In the genomic region with DNA sequence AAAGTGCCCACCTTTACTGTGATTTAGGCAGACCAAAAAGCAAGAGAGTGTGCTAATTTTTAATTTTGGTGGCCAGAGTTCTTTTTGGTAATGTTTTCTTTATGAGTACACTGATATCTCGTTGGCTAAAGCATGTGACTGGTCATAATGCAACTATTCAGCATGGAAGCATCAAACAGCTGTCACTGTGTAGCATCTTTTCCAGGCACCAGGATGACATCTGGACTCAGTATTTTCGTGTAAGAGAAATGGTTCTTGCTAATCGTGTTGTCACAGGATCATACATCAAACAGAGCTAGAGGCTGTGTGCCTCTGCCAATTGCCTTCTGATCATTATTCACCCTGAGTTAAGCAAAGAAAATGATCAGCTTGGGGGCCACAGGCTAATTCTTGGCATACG, we compare ENCODE assay signal across 20 cellular contexts.
DNase-seq lines count a peak whose midpoint lies in the region; ATAC-seq, FAIRE-seq and TF ChIP-seq lines count a peak whose summit lies in the region.
"Had no signal": no experiment of that assay in that cellular context is flagged by ENCODE, and none has a peak within 500 bp of the region (broad histone marks: within the 10 kb centered on the region; RNA-seq: fewer than 3 reads in every experiment).

No MANE protein-coding gene starts in this region.

- RAD21 ChIA-PET in GM12878 (lab: Charles Lee; ENCODE audit: unreplicated experiment), result interaction anchor here (0.8 kb wide), 1 partner anchor 230 kb away, joined by 3 read pairs; no protein-coding TSS in a partner anchor

- no peak for TF ChIP-seq POLR2A in GM12878 (IDR thresholded peaks at IDR 0.05; ENCODE audit: low read depth, low read length)

- no TSS peak for BruUV-seq in GM12878 (replicated peaks; lab: Mats Ljungman, UMichigan)

- H3K27me3 ChIP-seq in GM12878 (replicated peaks in 1 of 2; ENCODE audit: control insufficient read depth in 2 of 2, insufficient read depth in 2 of 2, low read length in 1 of 2) (no peaks in the 10 kb centered on the region), osteoblast (ENCODE audit: insufficient read depth, low read length) (no peaks in the 10 kb centered on the region)
- H3K27me3 ChIP-seq: ascending aorta, heart left ventricle, neutrophil had no signal

- H3K79me2 ChIP-seq in GM12878 (ENCODE audit: control insufficient read depth, insufficient read depth, low read length) (peaks cover 19% of the 10 kb centered on the region), osteoblast (ENCODE audit: insufficient read depth, low read length) (peaks cover 47% of the 10 kb centered on the region)

- 71% methylated on average over 4 of the region's 4 CpGs for WGBS in GM12878 (ENCODE audit: insufficient coverage, insufficient replicate concordance, low lambda C conversion rate, missing lambda C conversion rate)

- H3K27ac ChIP-seq in GM12878 (ENCODE audit: control insufficient read depth, insufficient read depth) (no peak overlapping the region), osteoblast (ENCODE audit: low read depth, low read length) (peak overlapping the region; percentile 59)
- H3K27ac ChIP-seq: ascending aorta, heart left ventricle, neutrophil, thoracic aorta had no signal

- no peak for TF ChIP-seq RAD21 in GM12878 (IDR thresholded peaks at IDR 0.05; ENCODE audit: insufficient read depth, low read depth, low read length)

- intact Hi-C loops in GM12878 (cut with micrococcal nuclease; ENCODE audit: unreplicated experiment), result no loop called here

- peaks cover 39% of the 10 kb centered on the region for H3K4me1 Mint-ChIP-seq in activated T-cell treated with anti-CD3 and anti-CD28 coated beads, Interleukin-2, amount 50 U/mL, for 4 hours (ENCODE audit: low read depth)

- peaks cover 17% of the 10 kb centered on the region for H3K36me3 Mint-ChIP-seq in activated T-cell treated with anti-CD3 and anti-CD28 coated beads, Interleukin-2, amount 50 U/mL, for 4 hours (ENCODE audit: insufficient read depth)

- no peak overlapping the region for H2AFZ ChIP-seq in GM12878 (ENCODE audit: control insufficient read depth, low read depth, low read length)
- no peak overlapping the region for H2AFZ ChIP-seq in osteoblast (ENCODE audit: low read length)

- FAIRE-seq in GM12878 (lab: Jason Lieb, UNC), result no peak
- FAIRE-seq: islet of Langerhans had no signal

- SMC1A ChIA-PET in GM12878 (lab: Charles Lee; ENCODE audit: uncharacterized antibody, unreplicated experiment), result interaction anchor here (0.8 to 1.9 kb wide), 5 partner anchors 9 to 29 kb away, joined by 3 to 5 read pairs (median 3); no protein-coding TSS in a partner anchor

- TF ChIP-seq CTCF in GM12878 (IDR thresholded peaks at IDR 0.05 in 2 of 3, conservative IDR thresholded peaks at IDR 0.05 in 1 of 3; ENCODE audit: control insufficient read depth in 2 of 3, extremely low read depth in 1 of 3, insufficient read depth in 1 of 3, low read depth in 3 of 3, low read length in 3 of 3), result no peak
- no peak for TF ChIP-seq CTCF in osteoblast (IDR thresholded peaks at IDR 0.05; ENCODE audit: extremely low read depth, low read depth, low read length)

- in situ Hi-C loops in GM12878 (cut with MboI), result no loop called here

- H3K4me1 ChIP-seq in GM12878 (ENCODE audit: control insufficient read depth, insufficient read depth, low read length) (peaks cover 4% of the 10 kb centered on the region; the same call in 1 of the 2 replicates), osteoblast (ENCODE audit: insufficient read depth, low read length) (peaks cover 55% of the 10 kb centered on the region)

- H3K9me3 Mint-ChIP-seq in activated T-cell treated with anti-CD3 and anti-CD28 coated beads, Interleukin-2, amount 50 U/mL, for 4 hours, result peaks cover 3% of the 10 kb centered on the region
- H3K9me3 Mint-ChIP-seq: T-helper 2 cell treated with Interferon-gamma antibody and Interleukin-4, amounts not matched to agents 5 μg/mL and 100 μg/mL, for 36 hours had no signal

- H3K36me3 ChIP-seq in GM12878 (ENCODE audit: control insufficient read depth in 2 of 2, insufficient read depth in 2 of 2, low read length in 1 of 2) (peaks cover 0 to 2% of the 10 kb centered on the region in 2 experiments; a peak in 2 of 4 replicates), osteoblast (ENCODE audit: insufficient read depth, low read length) (peaks cover 3% of the 10 kb centered on the region)
- H3K36me3 ChIP-seq: ascending aorta, heart left ventricle, neutrophil, thoracic aorta had no signal

- no peak overlapping the region for H3K9ac ChIP-seq in GM12878 (ENCODE audit: control insufficient read depth, insufficient read depth, low read length)

- no peaks in the 10 kb centered on the region; the same call in 2 of the 3 replicates for H3K9me3 ChIP-seq in GM12878 (replicated peaks; ENCODE audit: control insufficient read depth, insufficient read depth, low read length)
- H3K9me3 ChIP-seq in osteoblast (ENCODE audit: low read depth, low read length), result no peaks in the 10 kb centered on the region
- H3K9me3 ChIP-seq: ascending aorta, heart left ventricle, neutrophil, thoracic aorta had no signal

- no peak for TF ChIP-seq EP300 in GM12878 (IDR thresholded peaks at IDR 0.05; ENCODE audit: borderline replicate concordance in 1 of 2, control insufficient read depth in 1 of 2, low read depth in 2 of 2, low read length in 2 of 2)

- no peaks in the 10 kb centered on the region for H4K20me1 ChIP-seq in GM12878 (ENCODE audit: control insufficient read depth, insufficient read depth)
- H4K20me1 ChIP-seq in osteoblast (ENCODE audit: insufficient read depth, low read length), result peaks cover 39% of the 10 kb centered on the region

- no peak overlapping the region for H3K4me3 Mint-ChIP-seq in activated T-cell treated with anti-CD3 and anti-CD28 coated beads, Interleukin-2, amount 50 U/mL, for 4 hours
- H3K4me3 Mint-ChIP-seq: activated CD8-positive, alpha-beta memory T cell treated with anti-CD3 and anti-CD28 coated beads, Interleukin-2, amount 10 ng/mL, durations not matched to agents 7 days and 5 days; T-helper 2 cell treated with Interferon-gamma antibody and Interleukin-4, amounts not matched to agents 5 μg/mL and 100 μg/mL, for 36 hours had no signal

- H3K4me2 ChIP-seq in GM12878 (ENCODE audit: control insufficient read depth, insufficient read depth), result no peak overlapping the region
- peak overlapping the region; percentile 69 for H3K4me2 ChIP-seq in osteoblast (ENCODE audit: insufficient read depth, low read length)

- POLR2A ChIA-PET in GM12878 (lab: Charles Lee), result interaction anchor here (1.8 kb wide), 1 partner anchor 10 kb away, joined by 5 read pairs; no protein-coding TSS in a partner anchor

- peak; percentile 23 for DNase-seq in ELR (ENCODE audit: low read depth)
- peak; percentile 60 for DNase-seq in NCI-H2171 (lab: John Stamatoyannopoulos, UW)
- DNase-seq in GM12878 (ENCODE audit: low read depth, low spot score), result no peak
- DNase-seq in osteoblast (ENCODE audit: insufficient read length, low spot score, missing footprints), result peak; percentile 80
- DNase-seq in activated T-cell treated with anti-CD3 and anti-CD28 coated beads, Interleukin-2, amount 50 U/mL, for 4 hours, result no peak
- no peak for DNase-seq in stimulated activated CD4-positive, alpha-beta T cell treated with anti-CD3 and anti-CD28 coated beads, Interleukin-4, amount 100 ng/mL, for 1 hour
- no peak for DNase-seq in NOMO-1 (lab: John Stamatoyannopoulos, UW; ENCODE audit: unreplicated experiment in 2 of 2)
- DNase-seq: activated CD8-positive, alpha-beta memory T cell treated with anti-CD3 and anti-CD28 coated beads, Interleukin-2, amount 10 ng/mL, durations not matched to agents 7 days and 5 days; activated gamma-delta T cell; cortex of kidney; heart left ventricle; midbrain; right cardiac atrium; SIG-M5 had no signal

- CTCF ChIA-PET in GM12878 (lab: Yijun Ruan, JAX), result interaction anchor here (1.2 to 1.8 kb wide), 2 partner anchors 10 to 22 kb away, joined by 5 read pairs; no protein-coding TSS in a partner anchor

- ATAC-seq in GM12878 (peak; percentile 40), GM21737 (IDR thresholded peaks at IDR 0.05; ENCODE audit: unreplicated experiment) (no peak)
- no peak for ATAC-seq in activated T-cell treated with anti-CD3 and anti-CD28 coated beads, Interleukin-2, amount 50 U/mL, for 4 hours
- ATAC-seq: activated CD8-positive, alpha-beta memory T cell treated with anti-CD3 and anti-CD28 coated beads, Interleukin-2, amount 10 ng/mL, durations not matched to agents 7 days and 5 days had no signal

- H3K4me3 ChIP-seq in GM12878 (no peak overlapping the region), osteoblast (ENCODE audit: insufficient read depth, low read length) (no peak overlapping the region)
- H3K4me3 ChIP-seq: ascending aorta, heart left ventricle, thoracic aorta had no signal

- no peaks in the 10 kb centered on the region for H3K27me3 Mint-ChIP-seq in activated T-cell treated with anti-CD3 and anti-CD28 coated beads, Interleukin-2, amount 50 U/mL, for 4 hours (ENCODE audit: low read depth)
- H3K27me3 Mint-ChIP-seq: activated CD8-positive, alpha-beta memory T cell treated with anti-CD3 and anti-CD28 coated beads, Interleukin-2, amount 10 ng/mL, durations not matched to agents 7 days and 5 days had no signal

TF ChIP-seq in GM12878, 131 proteins besides CTCF, POLR2A, EP300 and RAD21 (continues in another document):
- TF ChIP-seq, protein P1, sequence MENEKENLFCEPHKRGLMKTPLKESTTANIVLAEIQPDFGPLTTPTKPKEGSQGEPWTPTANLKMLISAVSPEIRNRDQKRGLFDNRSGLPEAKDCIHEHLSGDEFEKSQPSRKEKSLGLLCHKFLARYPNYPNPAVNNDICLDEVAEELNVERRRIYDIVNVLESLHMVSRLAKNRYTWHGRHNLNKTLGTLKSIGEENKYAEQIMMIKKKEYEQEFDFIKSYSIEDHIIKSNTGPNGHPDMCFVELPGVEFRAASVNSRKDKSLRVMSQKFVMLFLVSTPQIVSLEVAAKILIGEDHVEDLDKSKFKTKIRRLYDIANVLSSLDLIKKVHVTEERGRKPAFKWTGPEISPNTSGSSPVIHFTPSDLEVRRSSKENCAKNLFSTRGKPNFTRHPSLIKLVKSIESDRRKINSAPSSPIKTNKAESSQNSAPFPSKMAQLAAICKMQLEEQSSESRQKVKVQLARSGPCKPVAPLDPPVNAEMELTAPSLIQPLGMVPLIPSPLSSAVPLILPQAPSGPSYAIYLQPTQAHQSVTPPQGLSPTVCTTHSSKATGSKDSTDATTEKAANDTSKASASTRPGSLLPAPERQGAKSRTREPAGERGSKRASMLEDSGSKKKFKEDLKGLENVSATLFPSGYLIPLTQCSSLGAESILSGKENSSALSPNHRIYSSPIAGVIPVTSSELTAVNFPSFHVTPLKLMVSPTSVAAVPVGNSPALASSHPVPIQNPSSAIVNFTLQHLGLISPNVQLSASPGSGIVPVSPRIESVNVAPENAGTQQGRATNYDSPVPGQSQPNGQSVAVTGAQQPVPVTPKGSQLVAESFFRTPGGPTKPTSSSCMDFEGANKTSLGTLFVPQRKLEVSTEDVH (IDR thresholded peaks at IDR 0.05; ENCODE audit: low read depth, partially characterized antibody), result no peak

Comparison
In these comparisons a context has a peak if more than half of its experiments do, and no peak if none do; other contexts are left out.
1. DNase-seq: peak in ELR (single experiment), NCI-H2171 (single experiment) and osteoblast (single experiment); none in GM12878 (single experiment), activated T-cell treated with anti-CD3 and anti-CD28 coated beads, Interleukin-2, amount 50 U/mL, for 4 hours (single experiment), stimulated activated CD4-positive, alpha-beta T cell treated with anti-CD3 and anti-CD28 coated beads, Interleukin-4, amount 100 ng/mL, for 1 hour (single experiment) and NOMO-1 (0 of 2).